In the genomic region with DNA sequence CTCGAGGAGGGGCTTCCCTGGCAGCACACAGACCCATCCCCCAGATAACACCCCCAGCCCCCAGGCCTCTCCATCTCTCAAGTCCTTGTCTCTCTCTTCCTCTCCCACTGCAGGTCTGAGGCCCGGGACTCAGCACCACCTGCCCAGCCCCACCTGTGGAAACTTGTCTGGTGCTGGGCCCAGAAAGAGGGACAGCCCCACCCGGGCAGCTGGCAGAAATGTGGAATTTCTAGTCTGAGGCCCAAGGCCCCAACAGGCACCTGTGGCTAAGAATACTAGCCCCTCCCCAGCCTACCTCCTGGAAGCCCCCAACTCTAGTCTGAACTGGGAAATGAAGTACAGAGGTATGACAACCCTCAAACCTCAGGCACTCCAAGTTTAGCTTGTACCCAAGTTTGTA, we compare ENCODE assay signal across 17 cellular contexts. TPM values are rescaled to one million over a fixed set of nuclear protein-coding genes. Genes with fewer than 3 reads are reported as not detected.
A peak's percentile ranks its signal among the peaks of the same experiment; 100 is the strongest.
DNase-seq lines count a peak whose midpoint lies in the region; ATAC-seq, FAIRE-seq and TF ChIP-seq lines count a peak whose summit lies in the region.
"Had no signal": no experiment of that assay in that cellular context is flagged by ENCODE, and none has a peak within 500 bp of the region (broad histone marks: within the 10 kb centered on the region; RNA-seq: fewer than 3 reads in every experiment).

No MANE protein-coding gene starts in this region.

- CTCF ChIA-PET in CD4-positive, alpha-beta T cell (lab: Charles Lee), result no interaction called here

- H3K27me3 ChIP-seq in GM23248 (replicated peaks; ENCODE audit: insufficient read depth) (no peaks in the 10 kb centered on the region), adrenal gland (no peaks in the 10 kb centered on the region), suprapubic skin (no peaks in the 10 kb centered on the region)
- H3K27me3 ChIP-seq in CD4-positive, alpha-beta T cell (ENCODE audit: control insufficient read depth, insufficient read depth, low read length), result no peaks in the 10 kb centered on the region

- H3K27me3 Mint-ChIP-seq in CD4-positive, alpha-beta T cell, result no peaks in the 10 kb centered on the region
- H3K27me3 Mint-ChIP-seq: activated naive CD8-positive, alpha-beta T cell treated with anti-CD3 and anti-CD28 coated beads for 36 hours; activated T-cell treated with anti-CD3 and anti-CD28 coated beads, Interleukin-2, amount 50 U/mL, for 24 hours; stimulated activated naive CD8-positive, alpha-beta T cell treated with anti-CD3 and anti-CD28 coated beads, Interleukin-15, amount 100 ng/mL, for 72 hours had no signal

- POLR2A ChIA-PET in CD4-positive, alpha-beta T cell (lab: Charles Lee), result no interaction called here

- peaks cover 15% of the 10 kb centered on the region for H3K4me1 ChIP-seq in GM23248 (ENCODE audit: insufficient read depth)
- H3K4me1 ChIP-seq in adrenal gland (replicated peaks in 1 of 2), result peaks cover 13 to 24% of the 10 kb centered on the region in 2 donors
- peaks cover 17 to 23% of the 10 kb centered on the region in 2 donors for H3K4me1 ChIP-seq in kidney (ENCODE audit: control insufficient read depth in 1 of 2, insufficient read depth in 1 of 2, low read depth in 1 of 2, low read length in 2 of 2)
- peaks cover 28% of the 10 kb centered on the region for H3K4me1 ChIP-seq in suprapubic skin
- H3K4me1 ChIP-seq: psoas muscle had no signal

- no peaks in the 10 kb centered on the region for H3K79me2 ChIP-seq in GM23248 (ENCODE audit: insufficient read depth)

- H3K9me3 ChIP-seq in GM23248 (ENCODE audit: low read depth) (no peaks in the 10 kb centered on the region), adrenal gland (replicated peaks in 1 of 3) (no peaks in the 10 kb centered on the region), kidney (ENCODE audit: control insufficient read depth in 1 of 2, low read length in 2 of 2) (no peaks in the 10 kb centered on the region), suprapubic skin (no peaks in the 10 kb centered on the region)
- H3K9me3 ChIP-seq in CD4-positive, alpha-beta T cell (ENCODE audit: control insufficient read depth, low read length), result no peaks in the 10 kb centered on the region
- H3K9me3 ChIP-seq: psoas muscle had no signal

- TF ChIP-seq EP300 in suprapubic skin (IDR thresholded peaks at IDR 0.05), result no peak

- WGBS in GM23248 (ENCODE audit: low coverage in 1 of 2, low lambda C conversion rate in 2 of 2, missing lambda C conversion rate in 2 of 2), 2 experiments, result 68 to 80% methylated on average over 3 of the region's 3 CpGs
- WGBS in adrenal gland, 4 donors, result 64 to 91% (median 72%) methylated on average over 3 of the region's 3 CpGs
- 63% methylated on average over 3 of the region's 3 CpGs for WGBS in suprapubic skin

- no peak overlapping the region for H3K4me3 ChIP-seq in GM23248
- H3K4me3 ChIP-seq in adrenal gland, result no peak overlapping the region
- H3K4me3 ChIP-seq in kidney (ENCODE audit: low read length in 2 of 2), result no peak overlapping the region
- H3K4me3 ChIP-seq in suprapubic skin, result no peak overlapping the region
- H3K4me3 ChIP-seq: psoas muscle had no signal

- TF ChIP-seq CTCF in adrenal gland (IDR thresholded peaks at IDR 0.05) (no peak), kidney (IDR thresholded peaks at IDR 0.05; ENCODE audit: borderline replicate concordance, extremely low read depth, insufficient read depth) (no peak), suprapubic skin (IDR thresholded peaks at IDR 0.05) (no peak)
- no peak for TF ChIP-seq CTCF in CD4-positive, alpha-beta T cell (IDR thresholded peaks at IDR 0.05)

- no peaks in the 10 kb centered on the region for H3K9me3 Mint-ChIP-seq in CD4-positive, alpha-beta T cell
- H3K9me3 Mint-ChIP-seq: activated naive CD8-positive, alpha-beta T cell treated with anti-CD3 and anti-CD28 coated beads for 36 hours; activated T-cell treated with anti-CD3 and anti-CD28 coated beads, Interleukin-2, amount 50 U/mL, for 24 hours; naive thymus-derived CD4-positive, alpha-beta T cell; stimulated activated naive CD8-positive, alpha-beta T cell treated with anti-CD3 and anti-CD28 coated beads, Interleukin-15, amount 100 ng/mL, for 72 hours had no signal

- H3K9ac ChIP-seq in GM23248 (peak overlapping the region; percentile 59; the same call in 1 of the 2 replicates), kidney (ENCODE audit: low read length in 2 of 2) (peak overlapping the region in 1 of 2 donors; percentile 30)

- no peak overlapping the region for H3K4me2 ChIP-seq in GM23248 (ENCODE audit: unreplicated experiment)

- H3K4me3 Mint-ChIP-seq in CD4-positive, alpha-beta T cell, result no peak overlapping the region
- H3K4me3 Mint-ChIP-seq: activated naive CD8-positive, alpha-beta T cell treated with anti-CD3 and anti-CD28 coated beads for 36 hours; activated T-cell treated with anti-CD3 and anti-CD28 coated beads, Interleukin-2, amount 50 U/mL, for 24 hours; naive thymus-derived CD4-positive, alpha-beta T cell; stimulated activated naive CD8-positive, alpha-beta T cell treated with anti-CD3 and anti-CD28 coated beads, Interleukin-15, amount 100 ng/mL, for 72 hours had no signal

- H3F3A ChIP-seq in GM23248 (ENCODE audit: insufficient read depth), result no peaks in the 10 kb centered on the region

- no peaks in the 10 kb centered on the region for H3K9me2 ChIP-seq in GM23248 (ENCODE audit: insufficient read depth)

- TF ChIP-seq POLR2A in adrenal gland (IDR thresholded peaks at IDR 0.05) (no peak), suprapubic skin (IDR thresholded peaks at IDR 0.05) (no peak)

- H3K4me1 Mint-ChIP-seq in CD4-positive, alpha-beta T cell (ENCODE audit: low read depth), result no peaks in the 10 kb centered on the region

- in situ Hi-C loops in GM23248 (cut with MboI), result no loop called here

- H2AFZ ChIP-seq in GM23248, result no peak overlapping the region

- no peak for FAIRE-seq in kidney (lab: Jason Lieb, UNC)

- no peak for ATAC-seq in HG02763 (IDR thresholded peaks at IDR 0.05; ENCODE audit: unreplicated experiment)
- no peak for ATAC-seq in CD4-positive, alpha-beta T cell (ENCODE audit: poor library complexity)
- ATAC-seq: naive thymus-derived CD4-positive, alpha-beta T cell; stimulated activated naive CD8-positive, alpha-beta T cell treated with anti-CD3 and anti-CD28 coated beads, Interleukin-15, amount 100 ng/mL, for 72 hours had no signal

- H3K27ac Mint-ChIP-seq in CD4-positive, alpha-beta T cell, result no peak overlapping the region
- H3K27ac Mint-ChIP-seq: activated naive CD8-positive, alpha-beta T cell treated with anti-CD3 and anti-CD28 coated beads for 36 hours had no signal

- no peak overlapping the region for H3K27ac ChIP-seq in GM23248
- peak overlapping the region; percentile 65 to 91 (median 79) for H3K27ac ChIP-seq in adrenal gland
- H3K27ac ChIP-seq in kidney (ENCODE audit: low read depth in 2 of 2, low read length in 2 of 2), result peak overlapping the region; percentile 57 to 87
- H3K27ac ChIP-seq in suprapubic skin, result peak overlapping the region; percentile 24
- H3K27ac ChIP-seq in CD4-positive, alpha-beta T cell (ENCODE audit: low read depth, low read length), result no peak overlapping the region
- H3K27ac ChIP-seq: psoas muscle had no signal

- H3K36me3 Mint-ChIP-seq in CD4-positive, alpha-beta T cell (ENCODE audit: low read depth), result no peaks in the 10 kb centered on the region
- H3K36me3 Mint-ChIP-seq: activated naive CD8-positive, alpha-beta T cell treated with anti-CD3 and anti-CD28 coated beads for 36 hours; naive thymus-derived CD4-positive, alpha-beta T cell had no signal

- H3K36me3 ChIP-seq in GM23248 (ENCODE audit: low read depth) (no peaks in the 10 kb centered on the region), adrenal gland (replicated peaks in 1 of 2) (no peaks in the 10 kb centered on the region), kidney (ENCODE audit: control insufficient read depth in 1 of 2, insufficient read depth in 2 of 2, low read length in 2 of 2) (no peaks in the 10 kb centered on the region), suprapubic skin (no peaks in the 10 kb centered on the region)

- intact Hi-C loops in adrenal gland (cut with DNase I), result no loop called here
- intact Hi-C loops in kidney (cut with DNase I), result no loop called here
- intact Hi-C loops in CD4-positive, alpha-beta T cell (cut with DNase I, micrococcal nuclease), result no loop called here

- DNase-seq in GM23248 (no peak), adrenal gland (no peak), kidney (peak; percentile 78), suprapubic skin (ENCODE audit: low spot score in 2 of 2) (no peak), medulla oblongata (ENCODE audit: extremely low spot score) (no peak), NCI-H1417 (lab: John Stamatoyannopoulos, UW) (no peak)
- no peak for DNase-seq in CD4-positive, alpha-beta T cell
- DNase-seq: activated CD4-positive, alpha-beta T cell treated with anti-CD3 and anti-CD28 coated beads, Interleukin-2, amount 50 U/mL, for 4 hours; activated naive CD8-positive, alpha-beta T cell treated with anti-CD3 and anti-CD28 coated beads for 36 hours; activated T-cell treated with anti-CD3 and anti-CD28 coated beads, Interleukin-2, amount 50 U/mL, for 24 hours; effector CD4-positive, alpha-beta T cell; naive thymus-derived CD4-positive, alpha-beta T cell; NCI-H2107; NCI-H748 treated with DMSO at 0.1 percent for 48 hours; psoas muscle; stimulated activated naive CD8-positive, alpha-beta T cell treated with anti-CD3 and anti-CD28 coated beads, Interleukin-15, amount 100 ng/mL, for 72 hours had no signal

- H4K20me1 ChIP-seq in GM23248 (ENCODE audit: insufficient read depth), result no peaks in the 10 kb centered on the region

RNA-seq across cellular contexts. Expression of gene TTC39A, which starts 15.4 kb away (rescaled TPM):
- not detected in 2 replicates for total RNA-seq in GM23248 (2014; rRNA removed; shearing (Covaris generic))
- polyA plus RNA-seq in GM23248 (2016; fragmentation: Nextera tagmentation; extraction: Ambion mirVana) (0.15 TPM in 1 of 2 replicates, not detected in the other), adrenal gland (1 to 10 TPM; 4.7 to 8.7 (median 5.9) TPM), kidney (ENCODE audit: insufficient read depth, low read depth, low replicate concordance) (31.4 TPM)
- total RNA-seq in adrenal gland (10 to 100 TPM in 7 of 8 donors, 1 to 10 TPM in 1; 8.1 to 44.8 (median 24.3) TPM), kidney (70.1 TPM), suprapubic skin (10 to 100 TPM in 3 of 4 donors, 1 to 10 TPM in 1; 9.4 to 16.3 (median 13.1) TPM)
- total RNA-seq in CD4-positive, alpha-beta T cell, result not detected
- total RNA-seq: activated naive CD8-positive, alpha-beta T cell treated with anti-CD3 and anti-CD28 coated beads for 36 hours had no signal
- polyA plus RNA-seq: naive thymus-derived CD4-positive, alpha-beta T cell had no signal

Comparison
In these comparisons a context has a peak if more than half of its experiments do, and no peak if none do; other contexts are left out.
1. H3K27ac ChIP-seq: peak in adrenal gland (5 of 5), kidney (2 of 2) and suprapubic skin (single experiment); none in GM23248 (single experiment) and CD4-positive, alpha-beta T cell (single experiment).